Comparison of ENCODE assay signal across 1 cellular context in genomic region chr3:41912280-41912679, GRCh38.
TF ChIP-seq lines count a peak whose summit lies in the region.

No MANE protein-coding gene starts in this region.

TF ChIP-seq in K562, 482 proteins besides CTCF, POLR2A, EP300 and RAD21 (continued from another document):
- TF ChIP-seq TFE3 (CRISPR knock-in tag; IDR thresholded peaks at IDR 0.05) (peak; percentile 92), POLR2AphosphoS2 (IDR thresholded peaks at IDR 0.05; ENCODE audit: low read length) (no peak)
